Comparison of ENCODE assay signal across 9 cellular contexts in genomic region chr4:173169178-173169427, GRCh38. TPM values are rescaled to one million over a fixed set of nuclear protein-coding genes. Genes with fewer than 3 reads are reported as not detected.
DNase-seq lines count a peak whose midpoint lies in the region; ATAC-seq, FAIRE-seq and TF ChIP-seq lines count a peak whose summit lies in the region.
"Had no signal": no experiment of that assay in that cellular context is flagged by ENCODE, and none has a peak within 500 bp of the region (broad histone marks: within the 10 kb centered on the region; RNA-seq: fewer than 3 reads in every experiment).

No MANE protein-coding gene starts in this region.

- H3K9me3 ChIP-seq in KOPT-K1 (ENCODE audit: insufficient read depth, low read length, poor library complexity, severe bottlenecking) = no peaks in the 10 kb centered on the region
- H3K9me3 ChIP-seq in H1 (ENCODE audit: insufficient read depth in 2 of 2, low read depth in 1 of 2, low read length in 1 of 2) = no peaks in the 10 kb centered on the region

- H2BK120ac ChIP-seq in H1 (replicated peaks; ENCODE audit: low read depth, low read length) = no peak overlapping the region

- no peak overlapping the region for H3K4ac ChIP-seq in H1 (replicated peaks; ENCODE audit: insufficient read length, low read depth, low read length)

- no peak overlapping the region for H2BK15ac ChIP-seq in H1 (ENCODE audit: low read length)

- peak overlapping the region; percentile 79 for H3K4me3 ChIP-seq in AG10803 (ENCODE audit: low read length)
- H3K4me3 ChIP-seq in H1 (ENCODE audit: extremely low read depth in 1 of 4, insufficient read depth in 2 of 4, low read depth in 3 of 4, low read length in 4 of 4) = peak overlapping the region; percentile 82 to 93 (median 86)

- peak overlapping the region; percentile 47 for H4K5ac ChIP-seq in H1 (ENCODE audit: insufficient read length, low read depth, low read length)

- no peak for TF ChIP-seq EP300 in H1 (IDR thresholded peaks at IDR 0.05; ENCODE audit: borderline replicate concordance in 1 of 2, low read depth in 2 of 2, low read length in 2 of 2)

- H4K8ac ChIP-seq in H1 (ENCODE audit: extremely low read depth, insufficient read depth, low read length) = peak overlapping the region; percentile 77

- no peaks in the 10 kb centered on the region for H3K36me3 ChIP-seq in KOPT-K1 (ENCODE audit: insufficient read depth, low read length)
- H3K36me3 ChIP-seq in H1 (ENCODE audit: control insufficient read depth in 2 of 4, insufficient read depth in 4 of 4, low read length in 3 of 4) = peaks cover 0 to 6% (median 3%) of the 10 kb centered on the region in 4 experiments; a peak in 2 of 8 replicates

- POLR2A ChIA-PET in H1 (lab: Charles Lee; ENCODE audit: partially characterized antibody) = interaction anchor here (0.6 to 2.1 kb wide), 5 partner anchors 35 to 165 kb away, joined by 3 to 6 read pairs (median 4); partner anchors contain the start of gene HMGB2

- H3K56ac ChIP-seq in H1 (replicated peaks; ENCODE audit: insufficient read length, low read depth, low read length) = no peak overlapping the region

- peak; percentile 18 to 19 for ATAC-seq in naive B cell (ENCODE audit: low read depth in 2 of 2)
- no peak for ATAC-seq in GM18909 (IDR thresholded peaks at IDR 0.05; ENCODE audit: poor library complexity, unreplicated experiment)

- peaks cover 46 to 55% (median 52%) of the 10 kb centered on the region in 3 donors for H3K4me1 Mint-ChIP-seq in naive B cell

- no peak for TF ChIP-seq RAD21 in H1 (IDR thresholded peaks at IDR 0.05 in 1 of 2, conservative IDR thresholded peaks at IDR 0.05 in 1 of 2; ENCODE audit: low read depth in 2 of 2, low read length in 2 of 2)

- peaks cover 16 to 51% of the 10 kb centered on the region in 2 experiments for H3K79me2 ChIP-seq in H1 (ENCODE audit: control insufficient read depth in 1 of 2, insufficient read depth in 2 of 2, low read length in 2 of 2)

- no peak overlapping the region for H2BK12ac ChIP-seq in H1 (ENCODE audit: low read depth, low read length)

- peaks cover 3 to 8% of the 10 kb centered on the region in 2 experiments for H4K20me1 ChIP-seq in H1 (replicated peaks in 1 of 2; ENCODE audit: control insufficient read depth in 1 of 2, insufficient read depth in 2 of 2, low read length in 2 of 2)

- peak overlapping the region; percentile 41; the same call in 1 of the 2 replicates for H3K18ac ChIP-seq in H1 (ENCODE audit: extremely low read depth, low read length)

- H3K4me2 ChIP-seq in H1 (ENCODE audit: insufficient read depth in 1 of 2, low read depth in 2 of 2, low read length in 2 of 2) = peak overlapping the region; percentile 88; a peak in 3 of 4 replicates

- H2BK20ac ChIP-seq in H1 (ENCODE audit: low read length) = no peak overlapping the region

- peak in 1 of 2 experiments; percentile 27; a peak in 1 of 3 replicates for TF ChIP-seq POLR2A in H1 (IDR thresholded peaks at IDR 0.05; ENCODE audit: control extremely low read depth in 1 of 2, low read depth in 2 of 2, low read length in 2 of 2)

- no peak overlapping the region for H3K23ac ChIP-seq in H1 (ENCODE audit: insufficient read length)

- no peak overlapping the region for H2AFZ ChIP-seq in H1 (ENCODE audit: low read length)

- H2AK5ac ChIP-seq in H1 (ENCODE audit: low read depth, low read length) = no peak overlapping the region

- no peak overlapping the region for H4K91ac ChIP-seq in H1 (replicated peaks; ENCODE audit: insufficient read length, low read length)

- H3K4me1 ChIP-seq in H1 (replicated peaks in 1 of 4; ENCODE audit: control insufficient read depth in 3 of 4, insufficient read depth in 4 of 4, low read length in 3 of 4) = peaks cover 12 to 32% (median 23%) of the 10 kb centered on the region in 4 experiments

- no peak overlapping the region for H3K14ac ChIP-seq in H1 (ENCODE audit: insufficient read length)

- peaks cover 3% of the 10 kb centered on the region; the same call in 1 of the 2 replicates for H3K23me2 ChIP-seq in H1 (ENCODE audit: low read depth, low read length)

- H3K9ac ChIP-seq in H1 (replicated peaks in 1 of 4; ENCODE audit: extremely low read depth in 1 of 4, low read depth in 3 of 4, low read length in 3 of 4) = peak overlapping the region in 3 of 4 experiments; percentile 58 to 92 (median 74); a peak in 5 of 7 replicates

- CTCF ChIA-PET in H1 (lab: Charles Lee; ENCODE audit: partially characterized antibody) = interaction anchor here (0.7 to 3.2 kb wide), 5 partner anchors 83 to 145 kb away, joined by 3 to 21 read pairs (median 12); no protein-coding TSS in a partner anchor

- H3K27ac ChIP-seq in KOPT-K1 (ENCODE audit: low read depth, low read length, poor library complexity, severe bottlenecking) (peak overlapping the region; percentile 84), H1 (ENCODE audit: low read depth, low read length) (peak overlapping the region; percentile 75; the same call in 1 of the 2 replicates)

- H3K27me3 Mint-ChIP-seq in naive B cell = no peaks in the 10 kb centered on the region

- DNase-seq in AG10803 (ENCODE audit: low read depth) (no peak), H1 (ENCODE audit: low read depth in 1 of 2, low spot score in 2 of 2) (peak in 1 of 2 experiments; percentile 72), naive B cell (no peak), SK-N-DZ (ENCODE audit: low spot score) (no peak), NCI-H774 (lab: John Stamatoyannopoulos, UW) (no peak)
- no peak for DNase-seq in activated CD4-positive, alpha-beta T cell treated with anti-CD3 and anti-CD28 coated beads for 4 hours

- no peak for FAIRE-seq in H1 (lab: Jason Lieb, UNC)

- no peak for TF ChIP-seq CTCF in AG10803 (conservative IDR thresholded peaks at IDR 0.05; ENCODE audit: low read length)
- no peak for TF ChIP-seq CTCF in H1 (IDR thresholded peaks at IDR 0.05; ENCODE audit: control extremely low read depth in 1 of 3, insufficient read depth in 1 of 3, low read depth in 1 of 3, low read length in 3 of 3)

- H3K79me1 ChIP-seq in H1 (ENCODE audit: low read depth, low read length) = no peaks in the 10 kb centered on the region; the same call in 1 of the 2 replicates

- no peaks in the 10 kb centered on the region for H3K27me3 ChIP-seq in H1 (replicated peaks in 1 of 4; ENCODE audit: control insufficient read depth in 3 of 4, extremely low read depth in 1 of 4, insufficient read depth in 3 of 4, low read length in 3 of 4)

- H2BK5ac ChIP-seq in H1 (ENCODE audit: low read depth, low read length) = peak overlapping the region; percentile 68; the same call in 1 of the 2 replicates

- no peak overlapping the region for H3K27ac Mint-ChIP-seq in naive B cell

- peaks cover 0 to 9% of the 10 kb centered on the region in 2 donors for H3K36me3 Mint-ChIP-seq in naive B cell

- peak overlapping the region in 1 of 8 donors; percentile 99 for H3K4me3 Mint-ChIP-seq in naive B cell

- WGBS in H1 (ENCODE audit: extremely low coverage in 1 of 2, insufficient coverage in 1 of 2, insufficient read length in 1 of 2, insufficient replicate concordance in 2 of 2, low coverage in 1 of 2, low lambda C conversion rate in 2 of 2, missing lambda C conversion rate in 1 of 2), 2 experiments = 3% methylated on average over 22 of the region's 41 CpGs; no CpG with 5 or more reads in 1 of the 2 experiments

- H3K9me3 Mint-ChIP-seq in naive B cell = no peaks in the 10 kb centered on the region
- H3K9me3 Mint-ChIP-seq: T-helper 1 cell treated with Interleukin-12 subunit alpha and Interleukin-12 subunit beta and Interleukin-4 antibody, amounts not matched to agents 30 μg/mL and 1 μg/mL, for 36 hours had no signal

TF ChIP-seq in H1, 55 proteins besides CTCF, POLR2A, EP300 and RAD21:
- TF ChIP-seq CHD2 (IDR thresholded peaks at IDR 0.05; ENCODE audit: low read length) = no peak
- TF ChIP-seq CTBP2 (IDR thresholded peaks at IDR 0.05; ENCODE audit: borderline replicate concordance, insufficient read depth, insufficient read length, low read length) = no peak
- TF ChIP-seq RBBP5 (IDR thresholded peaks at IDR 0.05; ENCODE audit: borderline replicate concordance, low read depth, low read length) = peak; percentile 60; the same call in 1 of the 2 replicates
- TF ChIP-seq SP1 (IDR thresholded peaks at IDR 0.05; ENCODE audit: low read depth, low read length) = no peak

RNA-seq across cellular contexts. Expression of gene GALNT7, which starts 0.5 kb away (rescaled TPM):
- total RNA-seq in H1 (2021; fragmentation: NEBNext Ultra II Directional; extraction: Animal tissue kit (Norgen Biotek cat#: 25700)) = 78.9 and 85.5 TPM in 2 replicates
- polyA plus RNA-seq in H1 (2011; rRNA removed) (11.1 and 22.4 TPM in 2 replicates), naive B cell (ENCODE audit: low read depth in 6 of 6) (10 to 100 TPM in 5 of 6 donors, 1 to 10 TPM in 1; 2.8 to 12.6 (median 11.9) TPM)
- 25.8 TPM for polyA plus RNA-seq in H1 (2011; cell fraction: cytosol; rRNA removed)
- 19.5 TPM for polyA plus RNA-seq in H1 (2011; cell fraction: nucleus; rRNA removed)
- polyA plus RNA-seq in H1 (2012, experiment 1 of 2) = 36.2 to 78.8 TPM (median 45.0 TPM) in 4 replicates
- polyA plus RNA-seq in H1 (2012, experiment 2 of 2) = 3.2 TPM
- polyA plus RNA-seq in H1 (2013, experiment 1 of 2) = 70.1 TPM
- 71.3 TPM for polyA plus RNA-seq in H1 (2013, experiment 2 of 2)
- 52.2 and 73.6 TPM in 2 replicates for polyA minus RNA-seq in H1 (2011; rRNA and poly(A)+ RNA removed)
- polyA minus RNA-seq in H1 (2011; cell fraction: cytosol; rRNA and poly(A)+ RNA removed) = 32.2 TPM
- 71.8 TPM for polyA minus RNA-seq in H1 (2011; cell fraction: nucleus; rRNA and poly(A)+ RNA removed)
- 15.0 and 18.5 TPM in 2 replicates for polyA plus RNA-seq in SK-N-DZ (2014; cell fraction: cytosol; rRNA removed)
- polyA plus RNA-seq in SK-N-DZ (2014; cell fraction: nucleus; rRNA removed) = 31.0 and 36.3 TPM in 2 replicates
